In genomic region chr16:76511203-76511602, GRCh38 we compare ENCODE assay signal across 21 cellular contexts.
"Had no signal": no experiment of that assay in that cellular context is flagged by ENCODE, and none has a peak within 500 bp of the region (broad histone marks: within the 10 kb centered on the region; RNA-seq: fewer than 3 reads in every experiment).

No MANE protein-coding gene starts in this region.

- ATAC-seq: activated CD4-positive, CD25-positive, alpha-beta regulatory T cell treated with anti-CD3 and anti-CD28 coated beads, Interleukin-2, amount 50 U/mL, for 24 hours; activated T-cell treated with anti-CD3 and anti-CD28 coated beads, Interleukin-2, amount 50 U/mL, for 72 hours; gastroesophageal sphincter; left cardiac atrium; natural killer cell treated with Interleukin-12 subunit alpha and Interleukin-12 subunit beta and Interleukin-15 and Interleukin-18, amount 100 ng/mL, for 72 hours; stimulated activated naive B cell treated with anti-CD40 and anti-IgM and Interleukin-4, amounts not matched to agents 10 μg/mL and 1 μg/mL and 100 μg/mL, for 72 hours had no signal

- H3K4me1 ChIP-seq: gastroesophageal sphincter, upper lobe of left lung had no signal

- H3K9me3 ChIP-seq: gastroesophageal sphincter, thoracic aorta, upper lobe of left lung had no signal

- H3K27me3 ChIP-seq: gastroesophageal sphincter, upper lobe of left lung had no signal

- DNase-seq: activated CD4-positive, alpha-beta memory T cell treated with anti-CD3 and anti-CD28 coated beads, Interleukin-2, amount 10 ng/mL, durations not matched to agents 7 days and 5 days; activated CD4-positive, alpha-beta T cell treated with anti-CD3 and anti-CD28 coated beads, Interleukin-2, amount 10 ng/mL, durations not matched to agents 24 days and 14 days; activated effector memory CD4-positive, alpha-beta T cell treated with anti-CD3 and anti-CD28 coated beads, Interleukin-2, amount 50 U/mL, for 16 hours; activated naive CD4-positive, alpha-beta T cell treated with anti-CD3 and anti-CD28 coated beads, Interleukin-2, amount 10 ng/mL, durations not matched to agents 7 days and 5 days; activated T-cell treated with anti-CD3 and anti-CD28 coated beads, Interleukin-2, amount 50 U/mL, for 72 hours; cortex of kidney; endodermal cell; head of caudate nucleus; left cardiac atrium; retina; stimulated activated CD4-positive, alpha-beta T cell treated with anti-CD3 and anti-CD28 coated beads, Interleukin-2, amount 100 ng/mL, for 48 hours; stimulated activated CD8-positive, alpha-beta memory T cell treated with anti-CD3 and anti-CD28 coated beads, Interleukin-4, amount 100 ng/mL, for 48 hours; stimulated activated naive B cell treated with anti-CD40 and anti-IgM and Interleukin-4, amounts not matched to agents 10 μg/mL and 1 μg/mL and 100 μg/mL, for 72 hours; upper lobe of left lung had no signal

- H3K36me3 ChIP-seq: gastroesophageal sphincter, thoracic aorta, upper lobe of left lung had no signal

- H3K4me3 ChIP-seq: gastroesophageal sphincter, thoracic aorta, upper lobe of left lung had no signal

- FAIRE-seq: islet of Langerhans had no signal

- H3K27ac ChIP-seq: epithelial cell of prostate, gastroesophageal sphincter, thoracic aorta, upper lobe of left lung, VCaP had no signal
